ENCODE assay signal across 24 cellular contexts in the genomic region with DNA sequence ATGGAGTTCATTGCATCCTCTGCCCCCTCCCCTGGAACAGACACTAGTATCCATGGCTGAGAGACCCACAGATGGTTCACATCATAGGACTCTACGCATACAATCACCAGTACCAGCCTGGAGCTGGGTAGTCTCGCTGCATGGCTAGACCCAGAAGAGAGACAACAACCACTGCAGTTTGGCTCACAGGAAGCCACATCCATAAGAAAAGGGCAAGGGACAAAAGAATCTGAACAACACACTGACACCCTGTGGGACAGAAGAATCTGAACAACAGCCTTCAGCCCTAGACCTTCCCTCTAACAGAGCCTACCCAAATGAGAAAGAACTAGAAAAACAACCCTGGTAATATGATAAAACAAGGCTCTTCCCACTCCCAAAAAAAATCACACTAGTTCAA.
"Had no signal": no experiment of that assay in that cellular context is flagged by ENCODE, and none has a peak within 500 bp of the region (broad histone marks: within the 10 kb centered on the region; RNA-seq: fewer than 3 reads in every experiment).

No MANE protein-coding gene starts in this region.

- H3K4me1 ChIP-seq: colonic mucosa, heart right ventricle, sigmoid colon, testis, vagina had no signal

- H3K27me3 Mint-ChIP-seq: activated naive CD8-positive, alpha-beta T cell treated with anti-CD3 and anti-CD28 coated beads, Interleukin-2, amount 10 ng/mL, durations not matched to agents 7 days and 5 days; stimulated activated naive B cell treated with anti-CD40 and anti-IgM and Interleukin-4, amounts not matched to agents 10 μg/mL and 1 μg/mL and 100 μg/mL, for 72 hours had no signal

- H3K36me3 Mint-ChIP-seq: memory B cell; stimulated activated naive B cell treated with anti-CD40 and anti-IgM and Interleukin-4, amounts not matched to agents 10 μg/mL and 1 μg/mL and 100 μg/mL, for 72 hours; type B pancreatic cell had no signal

- H3K27me3 ChIP-seq: colonic mucosa, heart right ventricle, sigmoid colon, testis, vagina had no signal

- ATAC-seq: activated T-cell treated with anti-CD3 and anti-CD28 coated beads, Interleukin-2, amount 50 U/mL, for 4 hours; heart right ventricle; left cardiac atrium; stimulated activated naive B cell treated with anti-CD40 and anti-IgM and Interleukin-4, amounts not matched to agents 10 μg/mL and 1 μg/mL and 100 μg/mL, for 72 hours had no signal

- FAIRE-seq: bronchial epithelial cell had no signal

- H3K27ac ChIP-seq: colonic mucosa, epithelial cell of prostate, heart right ventricle, sigmoid colon, testis, vagina, VCaP had no signal

- DNase-seq: activated CD4-positive, alpha-beta T cell treated with anti-CD3 and anti-CD28 coated beads for 1 hour; activated CD4-positive, alpha-beta T cell treated with anti-CD3 and anti-CD28 coated beads, Interleukin-2, amount 50 U/mL, for 4 hours; activated CD8-positive, alpha-beta memory T cell treated with anti-CD3 and anti-CD28 coated beads, Interleukin-2, amount 50 U/mL, for 48 hours; activated naive CD4-positive, alpha-beta T cell treated with anti-CD3 and anti-CD28 coated beads for 36 hours; activated naive CD8-positive, alpha-beta T cell treated with anti-CD3 and anti-CD28 coated beads, Interleukin-2, amount 10 ng/mL, durations not matched to agents 7 days and 5 days; activated T-cell treated with anti-CD3 and anti-CD28 coated beads, Interleukin-2, amount 50 U/mL, for 4 hours; amniotic stem cell; heart right ventricle; left cardiac atrium; nephron progenitor cell; nucleus accumbens; sigmoid colon; stimulated activated CD4-positive, alpha-beta T cell treated with anti-CD3 and anti-CD28 coated beads, Interleukin-2, amount 100 ng/mL, for 48 hours; stimulated activated CD8-positive, alpha-beta memory T cell treated with anti-CD3 and anti-CD28 coated beads, Interleukin-4, amount 100 ng/mL, for 48 hours; stimulated activated naive B cell treated with anti-CD40 and anti-IgM and Interleukin-4, amounts not matched to agents 10 μg/mL and 1 μg/mL and 100 μg/mL, for 72 hours; testis had no signal

- H3K36me3 ChIP-seq: colonic mucosa, heart right ventricle, sigmoid colon, vagina had no signal

- H3K4me3 ChIP-seq: colonic mucosa, heart right ventricle, sigmoid colon, testis, vagina had no signal

- H3K27ac Mint-ChIP-seq: activated naive CD4-positive, alpha-beta T cell treated with anti-CD3 and anti-CD28 coated beads for 36 hours; activated naive CD8-positive, alpha-beta T cell treated with anti-CD3 and anti-CD28 coated beads, Interleukin-2, amount 10 ng/mL, durations not matched to agents 7 days and 5 days; memory B cell; nephron progenitor cell; stimulated activated naive B cell treated with anti-CD40 and anti-IgM and Interleukin-4, amounts not matched to agents 10 μg/mL and 1 μg/mL and 100 μg/mL, for 72 hours; T-helper 2 cell treated with Interferon-gamma antibody and Interleukin-4, amounts not matched to agents 5 μg/mL and 100 μg/mL, for 36 hours; type B pancreatic cell had no signal

- H3K9me3 ChIP-seq: colonic mucosa, sigmoid colon, testis, vagina had no signal

- H3K9me3 Mint-ChIP-seq: type B pancreatic cell had no signal

- H3K4me1 Mint-ChIP-seq: memory B cell; nephron progenitor cell; stimulated activated naive B cell treated with anti-CD40 and anti-IgM and Interleukin-4, amounts not matched to agents 10 μg/mL and 1 μg/mL and 100 μg/mL, for 72 hours had no signal

- H3K4me3 Mint-ChIP-seq: activated naive CD4-positive, alpha-beta T cell treated with anti-CD3 and anti-CD28 coated beads for 36 hours; activated naive CD8-positive, alpha-beta T cell treated with anti-CD3 and anti-CD28 coated beads, Interleukin-2, amount 10 ng/mL, durations not matched to agents 7 days and 5 days; memory B cell; nephron progenitor cell; stimulated activated naive B cell treated with anti-CD40 and anti-IgM and Interleukin-4, amounts not matched to agents 10 μg/mL and 1 μg/mL and 100 μg/mL, for 72 hours; T-helper 2 cell treated with Interferon-gamma antibody and Interleukin-4, amounts not matched to agents 5 μg/mL and 100 μg/mL, for 36 hours; type B pancreatic cell had no signal
